Comparison of ENCODE assay signal across 28 cellular contexts in genomic region chr2:186675380-186675779, GRCh38.
"Had no signal": no experiment of that assay in that cellular context is flagged by ENCODE, and none has a peak within 500 bp of the region (broad histone marks: within the 10 kb centered on the region; RNA-seq: fewer than 3 reads in every experiment).

No MANE protein-coding gene starts in this region.

- H3K9me3 ChIP-seq: body of pancreas had no signal

- H3K4me3 ChIP-seq: body of pancreas, cardiac muscle cell, neural progenitor cell, spleen had no signal

- ATAC-seq: activated CD4-positive, CD25-positive, alpha-beta regulatory T cell treated with anti-CD3 and anti-CD28 coated beads, Interleukin-2, amount 50 U/mL, for 24 hours; activated CD8-positive, alpha-beta T cell treated with anti-CD3 and anti-CD28 coated beads for 36 hours; activated T-cell treated with anti-CD3 and anti-CD28 coated beads, Interleukin-2, amount 50 U/mL, for 4 hours; activated T-helper 17 cell treated with anti-CD3 and anti-CD28 coated beads, Interleukin-2, amount 50 U/mL, for 72 hours; body of pancreas; effector memory CD8-positive, alpha-beta T cell; naive thymus-derived CD4-positive, alpha-beta T cell; right cardiac atrium had no signal

- H3K4me1 ChIP-seq: body of pancreas, neural progenitor cell, spleen had no signal

- DNase-seq: activated CD4-positive, alpha-beta T cell treated with anti-CD3 and anti-CD28 coated beads, Interleukin-2, amount 10 ng/mL, durations not matched to agents 7 days and 5 days; activated CD8-positive, alpha-beta T cell treated with anti-CD3 and anti-CD28 coated beads for 36 hours; activated gamma-delta T cell treated with Interleukin-2 at 50 U/mL for 16 hours; activated naive CD4-positive, alpha-beta T cell treated with anti-CD3 and anti-CD28 coated beads, Interleukin-2, amount 50 U/mL, for 16 hours; activated T-cell treated with anti-CD3 and anti-CD28 coated beads, Interleukin-2, amount 50 U/mL, for 4 hours; body of pancreas; cerebellar nuclear complex; cortex of kidney; effector memory CD8-positive, alpha-beta T cell; erythroblast; foreskin fibroblast; head of caudate nucleus; hippocampal formation; immature natural killer cell; midbrain; naive thymus-derived CD4-positive, alpha-beta T cell; occipital lobe; right cardiac atrium; spleen; stimulated activated naive CD4-positive, alpha-beta T cell treated with Interleukin-2 at 50 U/mL for 16 hours; SW 1271; T-helper 9 cell; trophoblast cell; WERI-Rb-1 had no signal

- H3K27ac ChIP-seq: body of pancreas, cardiac muscle cell, neural progenitor cell, spleen, WERI-Rb-1 had no signal

- H2AFZ ChIP-seq: neural progenitor cell had no signal

- H3K27me3 ChIP-seq: body of pancreas, cardiac muscle cell, neural progenitor cell, spleen had no signal

- H3K4me2 ChIP-seq: neural progenitor cell had no signal
